ENCODE assay signal across 12 cellular contexts in the genomic region with DNA sequence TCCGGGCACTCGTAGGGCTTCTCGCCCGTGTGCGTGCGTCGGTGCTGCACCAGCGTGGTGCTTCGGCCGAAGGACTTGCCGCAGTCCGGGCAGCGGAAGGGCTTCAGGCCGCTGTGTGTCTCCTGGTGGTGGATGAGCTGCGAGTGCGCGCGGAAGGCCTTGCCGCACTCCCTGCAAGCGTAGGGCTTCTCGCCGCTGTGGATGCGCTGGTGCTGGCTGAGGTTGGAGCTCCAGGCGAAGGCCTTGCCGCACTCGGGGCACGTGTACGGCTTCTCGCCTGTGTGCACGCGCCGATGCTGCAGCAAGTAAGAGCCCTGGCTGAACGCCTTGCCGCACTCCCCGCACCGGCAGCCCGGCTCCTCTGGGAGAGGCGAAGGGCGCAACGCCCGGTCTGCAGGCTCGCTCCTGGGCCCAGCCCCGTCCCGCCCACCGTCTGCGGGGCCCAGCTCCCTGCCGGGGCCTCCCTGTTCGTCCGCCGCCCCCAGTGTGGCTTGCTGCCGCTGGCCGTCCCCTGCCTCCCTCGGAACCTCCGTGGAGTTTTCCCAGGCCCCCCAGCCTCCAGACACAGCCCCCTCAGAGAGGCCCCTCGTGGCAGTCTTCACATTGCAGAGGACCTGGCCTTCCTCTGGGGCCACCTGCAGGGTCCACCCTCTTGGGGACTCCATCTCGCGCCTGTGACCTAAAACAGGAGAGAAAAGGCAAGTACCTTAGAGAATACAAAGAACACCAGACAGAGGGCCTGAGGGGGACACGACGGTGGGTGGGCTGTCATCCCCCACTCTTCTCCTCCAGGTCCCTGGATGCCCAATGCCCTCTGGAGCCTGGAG. TPM values are rescaled to one million over a fixed set of nuclear protein-coding genes. Genes with fewer than 3 reads are reported as not detected.
DNase-seq lines count a peak whose midpoint lies in the region; ATAC-seq and TF ChIP-seq lines count a peak whose summit lies in the region.
"Had no signal": no experiment of that assay in that cellular context is flagged by ENCODE, and none has a peak within 500 bp of the region (broad histone marks: within the 10 kb centered on the region; RNA-seq: fewer than 3 reads in every experiment).

No MANE protein-coding gene starts in this region.

- CTCF ChIA-PET in A673 (lab: Charles Lee): no interaction called here

- peak overlapping the region in 1 of 2 donors; percentile 67 for H3K27ac Mint-ChIP-seq in stimulated activated naive CD8-positive, alpha-beta T cell treated with anti-CD3 and anti-CD28 coated beads, Interleukin-15, amount 100 ng/mL, for 72 hours
- H3K27ac Mint-ChIP-seq: activated CD4-positive, alpha-beta memory T cell treated with anti-CD3 and anti-CD28 coated beads for 36 hours; CD14-positive monocyte had no signal

- POLR2A ChIA-PET in A673 (lab: Charles Lee; ENCODE audit: low non-redundant PET): no interaction called here

- DNase-seq in stimulated activated naive CD8-positive, alpha-beta T cell treated with anti-CD3 and anti-CD28 coated beads, Interleukin-15, amount 100 ng/mL, for 72 hours: no peak
- no peak for DNase-seq in stimulated activated naive CD8-positive, alpha-beta T cell treated with anti-CD3 and anti-CD28 coated beads, Interleukin-15, Interleukin-2, amounts not matched to agents 100 U/mL and 50 U/mL, for 24 hours
- no peak for DNase-seq in effector memory CD4-positive, alpha-beta T cell
- DNase-seq in mesenchymal stem cell: no peak
- DNase-seq in DMS153 (lab: John Stamatoyannopoulos, UW): no peak
- DNase-seq in ACHN: no peak
- no peak for DNase-seq in occipital lobe (lab: John Stamatoyannopoulos, UW)
- DNase-seq in A673 (ENCODE audit: low spot score): no peak
- DNase-seq: NCI-H446, nephron progenitor cell had no signal

- intact Hi-C loops in A673 (cut with micrococcal nuclease; ENCODE audit: unreplicated experiment): no loop called here

- H2BK15ac ChIP-seq in mesenchymal stem cell (ENCODE audit: low read depth, poor library complexity, severe bottlenecking): no peak overlapping the region

- BruUV-seq in A673 (replicated peaks; lab: Mats Ljungman, UMichigan): no TSS peak

- peaks cover 8% of the 10 kb centered on the region for H3K79me1 ChIP-seq in mesenchymal stem cell (replicated peaks; ENCODE audit: low read length, poor library complexity, severe bottlenecking)

- no peak overlapping the region for H2AK5ac ChIP-seq in mesenchymal stem cell (ENCODE audit: low read length, severe bottlenecking)

- H2BK5ac ChIP-seq in mesenchymal stem cell (ENCODE audit: low read depth, low read length, poor library complexity, severe bottlenecking): no peak overlapping the region

- no peak overlapping the region for H3K4me2 ChIP-seq in mesenchymal stem cell (ENCODE audit: low read length, poor library complexity, severe bottlenecking)

- 92% methylated on average over 59 of the region's 59 CpGs for WGBS in mesenchymal stem cell

- no peak overlapping the region for H3K27ac ChIP-seq in effector memory CD4-positive, alpha-beta T cell (ENCODE audit: insufficient read depth, low read length, poor library complexity, severe bottlenecking)
- no peak overlapping the region for H3K27ac ChIP-seq in mesenchymal stem cell (ENCODE audit: low read length, poor library complexity, severe bottlenecking)
- H3K27ac ChIP-seq in A673 (ENCODE audit: low read depth, low read length, poor library complexity, severe bottlenecking): no peak overlapping the region

- H3K18ac ChIP-seq in mesenchymal stem cell (ENCODE audit: low read depth in 1 of 2, low read length in 2 of 2): no peak overlapping the region

- H3K23ac ChIP-seq in mesenchymal stem cell (ENCODE audit: low read length in 2 of 2): no peak overlapping the region

- peak overlapping the region; percentile 45 for H4K91ac ChIP-seq in mesenchymal stem cell (ENCODE audit: low read length)

- no peaks in the 10 kb centered on the region for H3K9me3 ChIP-seq in effector memory CD4-positive, alpha-beta T cell (ENCODE audit: control insufficient read depth, low read length)
- H3K9me3 ChIP-seq in mesenchymal stem cell (ENCODE audit: control insufficient read depth, low read length) (no peaks in the 10 kb centered on the region), A673 (ENCODE audit: low read depth, low read length, poor library complexity, severe bottlenecking) (no peaks in the 10 kb centered on the region)

- H2BK12ac ChIP-seq in mesenchymal stem cell (ENCODE audit: low read length in 2 of 2): no peak overlapping the region

- no peaks in the 10 kb centered on the region for H3K27me3 Mint-ChIP-seq in stimulated activated naive CD8-positive, alpha-beta T cell treated with anti-CD3 and anti-CD28 coated beads, Interleukin-15, amount 100 ng/mL, for 72 hours
- H3K27me3 Mint-ChIP-seq: activated CD4-positive, alpha-beta memory T cell treated with anti-CD3 and anti-CD28 coated beads for 36 hours had no signal

- H3K4me3 Mint-ChIP-seq in stimulated activated naive CD8-positive, alpha-beta T cell treated with anti-CD3 and anti-CD28 coated beads, Interleukin-15, amount 100 ng/mL, for 72 hours: peak overlapping the region; percentile 19 to 73
- H3K4me3 Mint-ChIP-seq: nephron progenitor cell had no signal

- in situ Hi-C loops in ACHN (cut with HindIII; ENCODE audit: low pct_ligation_motif_present, low pct_unique_long_range_greater_than_20kb, low sequenced_read_pairs): no loop called here

- peak overlapping the region; percentile 51 for H3K4me3 ChIP-seq in effector memory CD4-positive, alpha-beta T cell (ENCODE audit: insufficient read depth, low read depth, low read length, poor library complexity, severe bottlenecking)
- peak overlapping the region in 1 of 2 experiments; percentile 55 for H3K4me3 ChIP-seq in mesenchymal stem cell (ENCODE audit: insufficient read depth in 1 of 2, low read depth in 1 of 2, low read length in 2 of 2)
- H3K4me3 ChIP-seq in A673 (ENCODE audit: low read depth, low read length, poor library complexity, severe bottlenecking): no peak overlapping the region

- no peak overlapping the region for H4K8ac ChIP-seq in mesenchymal stem cell (ENCODE audit: low read length)

- peaks cover 24% of the 10 kb centered on the region for H3K4me1 ChIP-seq in effector memory CD4-positive, alpha-beta T cell (ENCODE audit: control insufficient read depth, insufficient read depth, low read length, poor library complexity, severe bottlenecking)
- H3K4me1 ChIP-seq in mesenchymal stem cell (ENCODE audit: control insufficient read depth, insufficient read depth, low read depth, low read length) (peaks cover 11% of the 10 kb centered on the region), A673 (ENCODE audit: insufficient read depth, low read length, poor library complexity, severe bottlenecking) (peaks cover 6% of the 10 kb centered on the region)

- no peak overlapping the region for H2BK120ac ChIP-seq in mesenchymal stem cell (ENCODE audit: low read depth, low read length)

- no peaks in the 10 kb centered on the region for H3K36me3 ChIP-seq in effector memory CD4-positive, alpha-beta T cell (ENCODE audit: control insufficient read depth, insufficient read depth, low read length)
- H3K36me3 ChIP-seq in mesenchymal stem cell (ENCODE audit: control insufficient read depth in 1 of 2, insufficient read depth in 2 of 2, low read depth in 1 of 2, low read length in 2 of 2) (peaks cover 10 to 38% of the 10 kb centered on the region in 2 experiments), A673 (ENCODE audit: insufficient read depth, low read length, poor library complexity, severe bottlenecking) (no peaks in the 10 kb centered on the region)

- no peak for TF ChIP-seq CTCF in A673 (conservative IDR thresholded peaks at IDR 0.05; ENCODE audit: low read depth, low read length)

- no peak for ATAC-seq in stimulated activated naive CD8-positive, alpha-beta T cell treated with anti-CD3 and anti-CD28 coated beads, Interleukin-15, amount 100 ng/mL, for 72 hours
- ATAC-seq in stimulated activated naive CD8-positive, alpha-beta T cell treated with anti-CD3 and anti-CD28 coated beads, Interleukin-15, Interleukin-2, amounts not matched to agents 100 U/mL and 50 U/mL, for 24 hours: no peak

- H3K27me3 ChIP-seq in effector memory CD4-positive, alpha-beta T cell (replicated peaks; ENCODE audit: control insufficient read depth, insufficient read depth, low read length, poor library complexity, severe bottlenecking): no peaks in the 10 kb centered on the region
- H3K27me3 ChIP-seq in mesenchymal stem cell (ENCODE audit: control insufficient read depth in 1 of 2, insufficient read depth in 1 of 2, low read length in 2 of 2) (peaks cover 0 to 24% of the 10 kb centered on the region in 2 experiments), A673 (replicated peaks; ENCODE audit: insufficient read depth, low read depth, low read length, poor library complexity) (no peaks in the 10 kb centered on the region)

- H3K9ac ChIP-seq in mesenchymal stem cell (ENCODE audit: low read length): no peak overlapping the region

- H3K4ac ChIP-seq in mesenchymal stem cell (ENCODE audit: low read depth in 1 of 2, low read length in 2 of 2): no peak overlapping the region

- no peak overlapping the region for H3K14ac ChIP-seq in mesenchymal stem cell (ENCODE audit: low read length in 2 of 2)

- H3K4me1 Mint-ChIP-seq in stimulated activated naive CD8-positive, alpha-beta T cell treated with anti-CD3 and anti-CD28 coated beads, Interleukin-15, amount 100 ng/mL, for 72 hours: peaks cover 51% of the 10 kb centered on the region

- H2AFZ ChIP-seq in mesenchymal stem cell (ENCODE audit: low read depth, low read length): no peak overlapping the region

- no peaks in the 10 kb centered on the region for H3K9me3 Mint-ChIP-seq in stimulated activated naive CD8-positive, alpha-beta T cell treated with anti-CD3 and anti-CD28 coated beads, Interleukin-15, amount 100 ng/mL, for 72 hours
- H3K9me3 Mint-ChIP-seq: activated CD4-positive, alpha-beta memory T cell treated with anti-CD3 and anti-CD28 coated beads for 36 hours; nephron progenitor cell had no signal

RNA-seq across cellular contexts. Expression of a gene that starts 3.9 kb away (rescaled TPM):
- polyA plus RNA-seq in mesenchymal stem cell (2013, experiment 1 of 2): 85.1 TPM
- polyA plus RNA-seq in mesenchymal stem cell (2013, experiment 2 of 2): 84.2 TPM
- 0.94 TPM for total RNA-seq in occipital lobe
- total RNA-seq in A673 (2021): 15.2 and 18.2 TPM in 2 replicates

RNA-seq across cellular contexts. Expression of a gene that starts 5.4 kb away (rescaled TPM):
- 0.17 TPM for polyA plus RNA-seq in mesenchymal stem cell (2013, experiment 1 of 2)
- 0.18 TPM for polyA plus RNA-seq in mesenchymal stem cell (2013, experiment 2 of 2)
- 5.9 TPM for total RNA-seq in occipital lobe
- 2.6 and 3.4 TPM in 2 replicates for total RNA-seq in A673 (2021)

RNA-seq across cellular contexts. Expression of a gene that starts 23.6 kb away (rescaled TPM):
- polyA plus RNA-seq in mesenchymal stem cell (2013, experiment 1 of 2): 1.1 TPM
- polyA plus RNA-seq in mesenchymal stem cell (2013, experiment 2 of 2): 1.5 TPM
- 0.94 TPM for total RNA-seq in occipital lobe
- total RNA-seq in A673 (2021): 1.3 and 1.8 TPM in 2 replicates

RNA-seq across cellular contexts. Expression of a gene that starts 29.9 kb away (rescaled TPM):
- 995 TPM for polyA plus RNA-seq in mesenchymal stem cell (2013, experiment 1 of 2)
- polyA plus RNA-seq in mesenchymal stem cell (2013, experiment 2 of 2): 1,024 TPM
- total RNA-seq in occipital lobe: 1,568 TPM
- 1,249 and 1,257 TPM in 2 replicates for total RNA-seq in A673 (2021)

RNA-seq across cellular contexts. Expression of a gene that starts 30.4 kb away (rescaled TPM):
- 1.4 TPM for polyA plus RNA-seq in mesenchymal stem cell (2013, experiment 1 of 2)
- 1.4 TPM for polyA plus RNA-seq in mesenchymal stem cell (2013, experiment 2 of 2)
- total RNA-seq in occipital lobe (3.0 TPM), A673 (2021) (3.2 and 4.2 TPM in 2 replicates)
